In the genomic region with DNA sequence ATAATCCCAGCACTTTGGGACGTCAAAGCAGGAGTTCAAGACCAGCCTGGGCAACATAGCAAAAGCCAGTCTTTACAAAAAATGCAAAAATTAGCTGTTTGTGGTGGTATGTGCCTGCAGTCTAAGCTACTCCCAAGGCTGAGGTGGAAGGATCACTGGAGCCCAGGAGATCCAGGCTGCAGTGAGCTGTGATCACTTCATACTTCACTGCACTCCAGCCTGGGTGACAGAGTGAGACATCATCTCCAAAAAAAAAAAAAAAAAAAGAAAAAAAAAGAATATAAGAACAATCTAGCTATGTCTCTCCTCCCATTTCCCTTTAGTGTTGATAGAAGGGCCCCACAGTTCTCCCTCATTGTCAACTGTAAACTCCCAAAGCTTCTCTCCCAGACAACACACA, we compare ENCODE assay signal across 19 cellular contexts. TPM values are rescaled to one million over a fixed set of nuclear protein-coding genes. Genes with fewer than 3 reads are reported as not detected.
DNase-seq lines count a peak whose midpoint lies in the region; ATAC-seq, FAIRE-seq and TF ChIP-seq lines count a peak whose summit lies in the region.
"Had no signal": no experiment of that assay in that cellular context is flagged by ENCODE, and none has a peak within 500 bp of the region (broad histone marks: within the 10 kb centered on the region; RNA-seq: fewer than 3 reads in every experiment).

No MANE protein-coding gene starts in this region.

- no peak for TF ChIP-seq RAD21 in K562 (CRISPR knock-in tag; conservative IDR thresholded peaks at IDR 0.05 in 1 of 2, IDR thresholded peaks at IDR 0.05 in 1 of 2)

- H3K36me3 ChIP-seq in ES-I3 (ENCODE audit: insufficient read depth, low read length) (no peaks in the 10 kb centered on the region), Karpas-422 (ENCODE audit: insufficient read depth, low read length) (no peaks in the 10 kb centered on the region), K562 (ENCODE audit: control insufficient read depth, insufficient read depth, low read length) (peaks cover 2% of the 10 kb centered on the region; the same call in 2 of the 3 replicates), smooth muscle cell (ENCODE audit: low read depth) (no peaks in the 10 kb centered on the region)
- H3K36me3 ChIP-seq: BE2C, Peyer's patch had no signal

- H3K9me1 ChIP-seq in K562 (ENCODE audit: control insufficient read depth, insufficient read depth, low read length): no peaks in the 10 kb centered on the region

- H3K4me2 ChIP-seq in Karpas-422 (ENCODE audit: low read depth, low read length, poor library complexity, severe bottlenecking) (peak overlapping the region; percentile 30), K562 (ENCODE audit: insufficient read depth, low read length) (peak overlapping the region; percentile 72), smooth muscle cell (no peak overlapping the region)

- H3K9ac ChIP-seq in ES-I3 (ENCODE audit: low read depth, low read length) (peak overlapping the region; percentile 29; the same call in 1 of the 2 replicates), Karpas-422 (ENCODE audit: low read length) (no peak overlapping the region), K562 (ENCODE audit: insufficient read depth in 1 of 2, low read depth in 2 of 2, low read length in 2 of 2) (peak overlapping the region; percentile 33 to 52; a peak in 2 of 4 replicates), smooth muscle cell (ENCODE audit: low read depth) (no peak overlapping the region)
- H3K9ac ChIP-seq: GM23248 had no signal

- in situ Hi-C loops in K562 (cut with MboI): no loop called here

- no peak for TF ChIP-seq EP300 in K562 (IDR thresholded peaks at IDR 0.05; ENCODE audit: low read length)

- H3K27ac ChIP-seq in Karpas-422 (ENCODE audit: low read length) (no peak overlapping the region), K562 (ENCODE audit: extremely low read depth, low read depth, low read length) (peak overlapping the region; percentile 64), smooth muscle cell (ENCODE audit: low read depth) (no peak overlapping the region)
- H3K27ac ChIP-seq: GM23248, Peyer's patch had no signal

- FAIRE-seq in K562 (lab: Jason Lieb, UNC): no peak

- H2AFZ ChIP-seq in Karpas-422 (ENCODE audit: low read length): no peak overlapping the region
- H2AFZ ChIP-seq in K562 (ENCODE audit: low read depth, low read length): peak overlapping the region; percentile 91
- peak overlapping the region; percentile 67 for H2AFZ ChIP-seq in smooth muscle cell (ENCODE audit: low read depth)
- H2AFZ ChIP-seq: GM23248 had no signal

- peaks cover 22% of the 10 kb centered on the region for H3F3A ChIP-seq in smooth muscle cell (ENCODE audit: low read depth)

- H3K79me2 ChIP-seq in Karpas-422 (ENCODE audit: low read length) (peaks cover 14% of the 10 kb centered on the region), K562 (ENCODE audit: control insufficient read depth, insufficient read depth, low read length) (peaks cover 21% of the 10 kb centered on the region), smooth muscle cell (ENCODE audit: low read depth) (peaks cover 15% of the 10 kb centered on the region)

- H3K27me3 ChIP-seq in Karpas-422 (ENCODE audit: low read length) (no peaks in the 10 kb centered on the region), K562 (ENCODE audit: control insufficient read depth in 2 of 2, insufficient read depth in 2 of 2, low read length in 2 of 2) (no peaks in the 10 kb centered on the region), smooth muscle cell (ENCODE audit: low read depth) (no peaks in the 10 kb centered on the region)
- H3K27me3 ChIP-seq: BE2C, Peyer's patch had no signal

- no peak for TF ChIP-seq POLR2A in K562 (conservative IDR thresholded peaks at IDR 0.05)

- WGBS in K562 (ENCODE audit: insufficient coverage, low coverage, missing lambda C conversion rate): 10% methylated on average over 1 of the region's 1 CpG
- 32% methylated on average over 1 of the region's 1 CpG for WGBS in smooth muscle cell (ENCODE audit: low lambda C conversion rate)

- H4K20me1 ChIP-seq in Karpas-422 (ENCODE audit: insufficient read depth, low read depth, low read length): no peaks in the 10 kb centered on the region
- no peaks in the 10 kb centered on the region for H4K20me1 ChIP-seq in K562 (replicated peaks; ENCODE audit: control insufficient read depth, insufficient read depth, low read length)
- H4K20me1 ChIP-seq in smooth muscle cell (ENCODE audit: low read depth): no peaks in the 10 kb centered on the region

- CTCF ChIA-PET in K562 (lab: Yijun Ruan, JAX; ENCODE audit: low intra/inter-chr PET ratio): no interaction called here

- no peaks in the 10 kb centered on the region for H3K9me2 ChIP-seq in Karpas-422 (replicated peaks; ENCODE audit: insufficient read depth, low read length)

- H3K4me1 ChIP-seq in ES-I3 (ENCODE audit: insufficient read depth, low read length) (peaks cover 19% of the 10 kb centered on the region), Karpas-422 (ENCODE audit: low read length) (peaks cover 40% of the 10 kb centered on the region), K562 (replicated peaks in 1 of 2; ENCODE audit: control insufficient read depth in 2 of 2, insufficient read depth in 2 of 2, low read length in 2 of 2) (peaks cover 32 to 42% of the 10 kb centered on the region in 2 experiments; a peak in 4 of 5 replicates), smooth muscle cell (ENCODE audit: low read depth) (peaks cover 8% of the 10 kb centered on the region)

- BruUV-seq in K562 (replicated peaks; lab: Mats Ljungman, UMichigan): no TSS peak

- POLR2A ChIA-PET in K562 (lab: Yijun Ruan, JAX): interaction anchor here (0.7 to 1.6 kb wide), 4 partner anchors 12 to 95 kb away, joined by 3 to 7 read pairs (median 5); no protein-coding TSS in a partner anchor

- H3K4me3 ChIP-seq in Karpas-422 (ENCODE audit: low read length): no peak overlapping the region
- H3K4me3 ChIP-seq in K562: no peak overlapping the region
- no peak overlapping the region for H3K4me3 ChIP-seq in smooth muscle cell
- H3K4me3 ChIP-seq: GM23248, Peyer's patch had no signal

- intact Hi-C loops in K562 (cut with micrococcal nuclease): loop anchor here (5.0 kb wide), 1 partner anchor 100 kb away; no protein-coding TSS in a partner anchor

- TF ChIP-seq CTCF in K562 (IDR thresholded peaks at IDR 0.05 in 2 of 3, conservative IDR thresholded peaks at IDR 0.05 in 1 of 3; ENCODE audit: insufficient read depth in 2 of 3, low read depth in 1 of 3, low read length in 3 of 3): no peak
- TF ChIP-seq CTCF in smooth muscle cell (IDR thresholded peaks at IDR 0.05; ENCODE audit: borderline replicate concordance, insufficient read depth, poor library complexity, severe bottlenecking): no peak

- ATAC-seq in K562 (no peak), GM21737 (IDR thresholded peaks at IDR 0.05; ENCODE audit: unreplicated experiment) (no peak), HG03565 (IDR thresholded peaks at IDR 0.05; ENCODE audit: unreplicated experiment) (no peak), HG02759 (IDR thresholded peaks at IDR 0.05; ENCODE audit: unreplicated experiment) (no peak), HG03439 (IDR thresholded peaks at IDR 0.05; ENCODE audit: unreplicated experiment) (no peak)

- DNase-seq in Karpas-422: no peak
- DNase-seq in K562 (ENCODE audit: extremely low read depth in 1 of 4, low spot score in 3 of 4): no peak
- DNase-seq in smooth muscle cell (lab: John Stamatoyannopoulos, UW; ENCODE audit: unreplicated experiment): no peak
- DNase-seq: ACHN, GM23248, HFFc6, NCI-H1417, NCI-H1930, NCI-H2171, NCI-H446 treated with DMSO at 0.1 percent for 48 hours, NCI-H748 treated with DMSO at 0.1 percent for 48 hours, SIG-M5 had no signal

- H3K9me3 ChIP-seq in ES-I3 (ENCODE audit: control insufficient read depth, insufficient read depth, low read length) (no peaks in the 10 kb centered on the region), Karpas-422 (ENCODE audit: low read length) (no peaks in the 10 kb centered on the region), K562 (replicated peaks; ENCODE audit: control insufficient read depth, insufficient read depth, low read depth, low read length) (no peaks in the 10 kb centered on the region), smooth muscle cell (replicated peaks; ENCODE audit: low read depth) (no peaks in the 10 kb centered on the region)
- H3K9me3 ChIP-seq: BE2C, Peyer's patch had no signal

TF ChIP-seq in K562, 482 proteins besides CTCF, POLR2A, EP300 and RAD21 (continues in another document):
- TF ChIP-seq SMAD2 (IDR thresholded peaks at IDR 0.05; ENCODE audit: low read depth, low read length) (no peak), XRCC4 (IDR thresholded peaks at IDR 0.05; ENCODE audit: extremely low read depth, insufficient read depth, insufficient read length) (no peak), BRF1 (IDR thresholded peaks at IDR 0.05; ENCODE audit: borderline replicate concordance, extremely low read depth, insufficient read length) (no peak)

RNA-seq across cellular contexts. Expression of a gene that starts 3.5 kb away (rescaled TPM):
- total RNA-seq in Karpas-422 (2014; rRNA removed; shearing (Covaris generic); ENCODE audit: low replicate concordance): 183 and 190 TPM in 2 replicates
- total RNA-seq in K562 (2011; cell fraction: chromatin; rRNA removed; ENCODE audit: low replicate concordance): 53.5 and 124 TPM in 2 replicates
- 33.0 and 49.7 TPM in 2 replicates for total RNA-seq in K562 (2011; cell fraction: nucleolus; rRNA removed)
- 127 and 193 TPM in 2 replicates for total RNA-seq in K562 (2011; cell fraction: nucleoplasm; rRNA removed)
- total RNA-seq in K562 (2014; rRNA removed): 79.4 and 81.9 TPM in 2 replicates
- 130 and 155 TPM in 2 replicates for total RNA-seq in K562 (2014; rRNA removed; fragmentation: Illumina TruSeq; extraction: Trizol)
- total RNA-seq in K562 (2015; rRNA removed; fragmentation: Illumina TruSeq; extraction: Trizol): 64.9 and 68.6 TPM in 2 replicates
- 154 and 157 TPM in 2 replicates for total RNA-seq in K562 (2021)
- 58.8 and 59.1 TPM in 2 replicates for polyA plus RNA-seq in K562 (2011; rRNA removed)
- polyA plus RNA-seq in K562 (2011; cell fraction: cytosol; rRNA removed): 28.1 and 58.5 TPM in 2 replicates
- 33.1 and 43.9 TPM in 2 replicates for polyA plus RNA-seq in K562 (2011; cell fraction: nucleus; rRNA removed)
- polyA plus RNA-seq in K562 (2012): 53.7 and 101 TPM in 2 replicates
- polyA plus RNA-seq in K562 (2014; fragmentation: Illumina TruSeq; extraction: Trizol): 66.8 and 78.4 TPM in 2 replicates
- polyA plus RNA-seq in K562 (2014; fragmentation: Nextera tagmentation; extraction: Ambion mirVana): 10 to 100 TPM; 38.5 to 45.4 TPM
- polyA plus RNA-seq in K562 (2014; rRNA removed): 48.1 and 59.1 TPM in 2 replicates
- polyA minus RNA-seq in K562 (2011; rRNA and poly(A)+ RNA removed): 130 and 179 TPM in 2 replicates
- polyA minus RNA-seq in K562 (2011; cell fraction: cytosol; rRNA and poly(A)+ RNA removed): 82.9 and 107 TPM in 2 replicates
- polyA minus RNA-seq in K562 (2011; cell fraction: nucleus; rRNA and poly(A)+ RNA removed): 34.1 and 69.3 TPM in 2 replicates
- total RNA-seq in smooth muscle cell: 174 and 200 TPM in 2 replicates
- polyA plus RNA-seq in smooth muscle cell: 57.4 and 78.2 TPM in 2 replicates

Comparison
In these comparisons a context has a peak if more than half of its experiments do, and no peak if none do; other contexts are left out.
1. H3K9ac ChIP-seq: peak in ES-I3 (single experiment) and K562 (2 of 2); none in Karpas-422 (single experiment) and smooth muscle cell (single experiment).